In genomic region chr20:24958506-24959385, GRCh38 we compare ENCODE assay signal across 20 cellular contexts. TPM values are rescaled to one million over a fixed set of nuclear protein-coding genes. Genes with fewer than 3 reads are reported as not detected.
DNase-seq lines count a peak whose midpoint lies in the region; ATAC-seq and TF ChIP-seq lines count a peak whose summit lies in the region.
"Had no signal": no experiment of that assay in that cellular context is flagged by ENCODE, and none has a peak within 500 bp of the region (broad histone marks: within the 10 kb centered on the region; RNA-seq: fewer than 3 reads in every experiment).

No MANE protein-coding gene starts in this region.

- no TSS peak for BruUV-seq in Calu3 (replicated peaks; lab: Mats Ljungman, UMichigan)

- TF ChIP-seq CTCF in Calu3 (IDR thresholded peaks at IDR 0.05; ENCODE audit: unreplicated experiment): no peak

- peak overlapping the region; percentile 36 for H3K27ac Mint-ChIP-seq in T-helper 2 cell treated with Interferon-gamma antibody and Interleukin-4, amounts not matched to agents 5 μg/mL and 100 μg/mL, for 36 hours
- H3K27ac Mint-ChIP-seq in T-cell (peak overlapping the region; percentile 11 to 16), Calu3 (ENCODE audit: unreplicated experiment) (no peak overlapping the region)

- POLR2A ChIA-PET in T-cell (lab: Charles Lee): interaction anchor here in 1 of 2 donors (1.3 kb wide), 1 partner anchor 28 kb away, joined by 3 read pairs; no protein-coding TSS in a partner anchor

- intact Hi-C loops in sciatic nerve (cut with DNase I) (no loop called here), Calu3 (cut with micrococcal nuclease; ENCODE audit: unreplicated experiment) (no loop called here)

- H3K27me3 Mint-ChIP-seq in T-helper 2 cell treated with Interferon-gamma antibody and Interleukin-4, amounts not matched to agents 5 μg/mL and 100 μg/mL, for 36 hours (ENCODE audit: low read depth): no peaks in the 10 kb centered on the region
- H3K27me3 Mint-ChIP-seq in T-cell: no peaks in the 10 kb centered on the region
- no peaks in the 10 kb centered on the region for H3K27me3 Mint-ChIP-seq in Calu3 (ENCODE audit: unreplicated experiment)

- peaks cover 30% of the 10 kb centered on the region for H3K4me1 Mint-ChIP-seq in T-helper 2 cell treated with Interferon-gamma antibody and Interleukin-4, amounts not matched to agents 5 μg/mL and 100 μg/mL, for 36 hours (ENCODE audit: low read depth)
- H3K4me1 Mint-ChIP-seq in T-cell (peaks cover 20 to 61% (median 48%) of the 10 kb centered on the region in 3 donors), Calu3 (ENCODE audit: low read depth, unreplicated experiment) (no peaks in the 10 kb centered on the region)

- H3K4me3 Mint-ChIP-seq in T-helper 2 cell treated with Interferon-gamma antibody and Interleukin-4, amounts not matched to agents 5 μg/mL and 100 μg/mL, for 36 hours: no peak overlapping the region
- no peak overlapping the region for H3K4me3 Mint-ChIP-seq in T-cell
- no peak overlapping the region for H3K4me3 Mint-ChIP-seq in Calu3 (ENCODE audit: low read depth, unreplicated experiment)

- H3K9me3 Mint-ChIP-seq in T-helper 2 cell treated with Interferon-gamma antibody and Interleukin-4, amounts not matched to agents 5 μg/mL and 100 μg/mL, for 36 hours: no peaks in the 10 kb centered on the region
- H3K9me3 Mint-ChIP-seq in T-cell (no peaks in the 10 kb centered on the region), Calu3 (ENCODE audit: low read depth, unreplicated experiment) (no peaks in the 10 kb centered on the region)

- peaks cover 67% of the 10 kb centered on the region for H3K36me3 Mint-ChIP-seq in T-helper 2 cell treated with Interferon-gamma antibody and Interleukin-4, amounts not matched to agents 5 μg/mL and 100 μg/mL, for 36 hours (ENCODE audit: low read depth)
- H3K36me3 Mint-ChIP-seq in T-cell (peaks cover 35% of the 10 kb centered on the region), Calu3 (ENCODE audit: insufficient read depth, unreplicated experiment) (no peaks in the 10 kb centered on the region)

- CTCF ChIA-PET in T-cell (lab: Charles Lee): no interaction called here
- CTCF ChIA-PET in Calu3 (lab: Charles Lee): no interaction called here

- no peak for ATAC-seq in T-cell (replicated peaks in 1 of 4)
- ATAC-seq in sciatic nerve: no peak
- ATAC-seq: activated CD4-positive, CD25-positive, alpha-beta regulatory T cell treated with anti-CD3 and anti-CD28 coated beads, Interleukin-2, amount 50 U/mL, for 24 hours; left colon had no signal

- DNase-seq in T-helper 2 cell treated with Interferon-gamma antibody and Interleukin-4, amounts not matched to agents 5 μg/mL and 100 μg/mL, for 36 hours (ENCODE audit: low spot score): no peak
- DNase-seq in T-helper 2 cell: no peak
- no peak for DNase-seq in T-cell
- DNase-seq in ecto neural progenitor cell (ENCODE audit: low spot score): peak; percentile 29
- peak; percentile 39 for DNase-seq in sciatic nerve (ENCODE audit: low spot score)
- DNase-seq in Calu3: no peak
- no peak for DNase-seq in NCI-H748 (lab: John Stamatoyannopoulos, UW; ENCODE audit: unreplicated experiment)
- DNase-seq in AG20443 (ENCODE audit: low spot score): no peak
- DNase-seq: AML-193; central memory CD4-positive, alpha-beta T cell; effector memory CD4-positive, alpha-beta T cell; left colon; NCI-H1417 treated with DMSO at 0.1 percent for 48 hours; NCI-H2107; NCI-H524; RPMI8226; SK-N-SH; stimulated activated CD4-positive, alpha-beta T cell treated with anti-CD3 and anti-CD28 coated beads, Interleukin-4, amount 100 ng/mL, for 24 hours had no signal

RNA-seq across cellular contexts. Expression of gene CST7, which starts 9.7 kb away (rescaled TPM):
- total RNA-seq in T-cell (10 to 100 TPM; 22.8 to 92.0 (median 46.2) TPM), sciatic nerve (6.7 TPM), Calu3 (2022) (not detected in 2 replicates)
- total RNA-seq: HepG2 had no signal

RNA-seq across cellular contexts. Expression of gene APMAP, which starts 33.8 kb away (rescaled TPM):
- total RNA-seq in T-cell (10 to 100 TPM; 32.2 to 53.0 (median 49.8) TPM), sciatic nerve (47.3 TPM), Calu3 (2022) (29.9 and 30.7 TPM in 2 replicates)

Comparison
In these comparisons a context has a peak if more than half of its experiments do, and no peak if none do; other contexts are left out.
1. DNase-seq: peak in ecto neural progenitor cell (single experiment) and sciatic nerve (single experiment); none in T-helper 2 cell treated with Interferon-gamma antibody and Interleukin-4, amounts not matched to agents 5 μg/mL and 100 μg/mL, for 36 hours (single experiment), T-helper 2 cell (0 of 5), T-cell (0 of 34), Calu3 (single experiment), NCI-H748 (single experiment) and AG20443 (single experiment).